ENCODE assay signal across 19 cellular contexts in genomic region chr4:41853973-41854372, GRCh38.
DNase-seq lines count a peak whose midpoint lies in the region; ATAC-seq, FAIRE-seq and TF ChIP-seq lines count a peak whose summit lies in the region.
"Had no signal": no experiment of that assay in that cellular context is flagged by ENCODE, and none has a peak within 500 bp of the region (broad histone marks: within the 10 kb centered on the region; RNA-seq: fewer than 3 reads in every experiment).

No MANE protein-coding gene starts in this region.

- H3K9ac ChIP-seq in HCT116 (ENCODE audit: low read length) (no peak overlapping the region), keratinocyte (ENCODE audit: control insufficient read depth, extremely low read depth, insufficient read depth, low read length) (no peak overlapping the region)
- H3K9ac ChIP-seq: BLaER1 had no signal

- H3K9me3 ChIP-seq in BE2C (no peaks in the 10 kb centered on the region), HCT116 (ENCODE audit: control insufficient read depth in 1 of 2, insufficient read depth in 1 of 2, low read depth in 1 of 2, low read length in 2 of 2) (no peaks in the 10 kb centered on the region), keratinocyte (ENCODE audit: control insufficient read depth, low read depth, low read length) (no peaks in the 10 kb centered on the region)
- H3K9me3 ChIP-seq: BLaER1, SJSA1 had no signal

- dilution Hi-C loops in keratinocyte (cut with MboI; ENCODE audit: extremely low pct_ligation_motif_present, low sequenced_read_pairs), result no loop called here

- peak; percentile 35 for TF ChIP-seq RAD21 in HCT116 (IDR thresholded peaks at IDR 0.05; ENCODE audit: low read depth)

- H3K27me3 ChIP-seq in BE2C (no peaks in the 10 kb centered on the region), HCT116 (ENCODE audit: insufficient read depth, low read length) (no peaks in the 10 kb centered on the region), keratinocyte (ENCODE audit: control insufficient read depth, extremely low read depth, insufficient read depth, low read length) (peaks cover 1% of the 10 kb centered on the region)
- H3K27me3 ChIP-seq: BLaER1, SJSA1 had no signal

- H3K79me2 ChIP-seq in HCT116 (ENCODE audit: insufficient read depth, low read length) (no peaks in the 10 kb centered on the region), keratinocyte (ENCODE audit: control insufficient read depth, insufficient read depth, low read length) (no peaks in the 10 kb centered on the region)

- no peak for TF ChIP-seq POLR2A in HCT116 (IDR thresholded peaks at IDR 0.05; ENCODE audit: borderline replicate concordance, extremely low read depth, insufficient read depth, insufficient read length)

- peaks cover 20 to 42% (median 29%) of the 10 kb centered on the region in 3 donors for H3K27me3 Mint-ChIP-seq in CD14-positive monocyte (ENCODE audit: low read depth in 3 of 3)

- CTCF ChIA-PET in HCT116 (lab: Charles Lee), result no interaction called here

- no peak overlapping the region for H3K4me3 ChIP-seq in BE2C (ENCODE audit: low read depth, low read length)
- H3K4me3 ChIP-seq in HCT116 (replicated peaks in 1 of 2; ENCODE audit: low read depth in 1 of 2, low read length in 2 of 2), result no peak overlapping the region
- H3K4me3 ChIP-seq in keratinocyte (ENCODE audit: control insufficient read depth in 2 of 3, extremely low read depth in 1 of 3, insufficient read depth in 2 of 3, low read depth in 1 of 3, low read length in 3 of 3), result no peak overlapping the region
- H3K4me3 ChIP-seq: BLaER1, SJSA1 had no signal

- POLR2A ChIA-PET in HCT116 (lab: Charles Lee), result no interaction called here

- H3K4me3 Mint-ChIP-seq in CD14-positive monocyte, result peak overlapping the region in 1 of 2 donors; percentile 29
- H3K4me3 Mint-ChIP-seq: activated CD4-positive, alpha-beta T cell treated with anti-CD3 and anti-CD28 coated beads, Interleukin-2, amount 10 ng/mL, durations not matched to agents 7 days and 5 days; activated naive CD8-positive, alpha-beta T cell had no signal

- H4K20me1 ChIP-seq in HCT116 (ENCODE audit: insufficient read depth), result no peaks in the 10 kb centered on the region
- H4K20me1 ChIP-seq in keratinocyte (ENCODE audit: control insufficient read depth, extremely low read depth, insufficient read depth, low read length), result no peaks in the 10 kb centered on the region
- H4K20me1 ChIP-seq: BLaER1 had no signal

- no peaks in the 10 kb centered on the region for H3K4me1 Mint-ChIP-seq in CD14-positive monocyte
- H3K4me1 Mint-ChIP-seq: activated CD4-positive, alpha-beta T cell treated with anti-CD3 and anti-CD28 coated beads, Interleukin-2, amount 10 ng/mL, durations not matched to agents 7 days and 5 days had no signal

- peaks cover 29% of the 10 kb centered on the region for H3K4me1 ChIP-seq in BE2C
- no peaks in the 10 kb centered on the region for H3K4me1 ChIP-seq in HCT116 (ENCODE audit: control insufficient read depth in 1 of 2, insufficient read depth in 2 of 2, low read length in 2 of 2)
- no peaks in the 10 kb centered on the region for H3K4me1 ChIP-seq in keratinocyte (ENCODE audit: control insufficient read depth, extremely low read depth, insufficient read depth, low read length)
- H3K4me1 ChIP-seq: BLaER1, SJSA1 had no signal

- H3K27ac ChIP-seq in HCT116 (ENCODE audit: low read depth, low read length) (no peak overlapping the region), VCaP (no peak overlapping the region), keratinocyte (ENCODE audit: control insufficient read depth, insufficient read depth, low read length) (no peak overlapping the region)
- H3K27ac ChIP-seq: BLaER1, SJSA1 had no signal

- H3K4me2 ChIP-seq in HCT116 (ENCODE audit: low read length) (no peak overlapping the region), keratinocyte (ENCODE audit: control insufficient read depth, extremely low read depth, insufficient read depth, low read depth, low read length) (no peak overlapping the region)
- H3K4me2 ChIP-seq: BLaER1 had no signal

- H3K36me3 Mint-ChIP-seq in CD14-positive monocyte, result no peaks in the 10 kb centered on the region
- H3K36me3 Mint-ChIP-seq: activated naive CD8-positive, alpha-beta T cell had no signal

- FAIRE-seq in keratinocyte (lab: Jason Lieb, UNC) (no peak), HTR-8/SVneo (lab: Jason Lieb, UNC) (no peak)

- H3K9me3 Mint-ChIP-seq in CD14-positive monocyte, result peaks cover 0 to 1% (median 0%) of the 10 kb centered on the region in 7 donors
- H3K9me3 Mint-ChIP-seq: activated CD4-positive, alpha-beta T cell treated with anti-CD3 and anti-CD28 coated beads, Interleukin-2, amount 10 ng/mL, durations not matched to agents 7 days and 5 days had no signal

- H2AFZ ChIP-seq in HCT116 (ENCODE audit: low read depth, low read length, poor library complexity, severe bottlenecking), result no peak overlapping the region
- no peak overlapping the region for H2AFZ ChIP-seq in keratinocyte (ENCODE audit: control insufficient read depth, low read length)

- intact Hi-C loops in HCT116 (cut with micrococcal nuclease), result no loop called here
- intact Hi-C loops in CD14-positive monocyte (cut with micrococcal nuclease), result no loop called here

- H3K27ac Mint-ChIP-seq in CD14-positive monocyte, result no peak overlapping the region
- H3K27ac Mint-ChIP-seq: activated CD4-positive, alpha-beta T cell treated with anti-CD3 and anti-CD28 coated beads, Interleukin-2, amount 10 ng/mL, durations not matched to agents 7 days and 5 days; activated naive CD8-positive, alpha-beta T cell had no signal

- no TSS peak for BruUV-seq in HCT116 (replicated peaks; lab: Mats Ljungman, UMichigan)

- no peak for DNase-seq in BE2C
- no peak for DNase-seq in HCT116 (ENCODE audit: low read depth, low spot score)
- DNase-seq in keratinocyte (ENCODE audit: low read depth, low spot score), result no peak
- no peak for DNase-seq in CD14-positive monocyte (ENCODE audit: low spot score)
- DNase-seq in activated naive CD4-positive, alpha-beta T cell treated with anti-CD3 and anti-CD28 coated beads, Interleukin-2, amount 50 U/mL, for 16 hours, result no peak
- no peak for DNase-seq in HTR-8/SVneo (ENCODE audit: insufficient read length, low spot score)
- DNase-seq: activated CD4-positive, alpha-beta T cell treated with anti-CD3 and anti-CD28 coated beads, Interleukin-2, amount 10 ng/mL, durations not matched to agents 7 days and 5 days; activated T-cell treated with anti-CD3 and anti-CD28 coated beads for 4 hours; effector CD4-positive, alpha-beta T cell; foreskin melanocyte; NCI-H1417; right cardiac atrium; stimulated activated CD4-positive, alpha-beta T cell treated with anti-CD3 and anti-CD28 coated beads, Interleukin-1b, Interleukin-23, amount 100 ng/mL, for 48 hours; substantia nigra had no signal

- no peak; the same call in 1 of the 2 replicates for ATAC-seq in HCT116
- ATAC-seq in HG03565 (IDR thresholded peaks at IDR 0.05; ENCODE audit: unreplicated experiment), result no peak
- ATAC-seq: right cardiac atrium had no signal

- no peaks in the 10 kb centered on the region for H3K36me3 ChIP-seq in BE2C
- no peaks in the 10 kb centered on the region for H3K36me3 ChIP-seq in HCT116 (ENCODE audit: control insufficient read depth in 1 of 2, insufficient read depth in 2 of 2, low read length in 2 of 2)
- H3K36me3 ChIP-seq in keratinocyte (ENCODE audit: control insufficient read depth in 2 of 2, extremely low read depth in 1 of 2, insufficient read depth in 2 of 2, low read length in 2 of 2), result no peaks in the 10 kb centered on the region
- H3K36me3 ChIP-seq: BLaER1, SJSA1 had no signal

- no peaks in the 10 kb centered on the region for H3K9me1 ChIP-seq in keratinocyte (ENCODE audit: control insufficient read depth, extremely low read depth, insufficient read depth, low read length)

- H3K9me2 ChIP-seq in HCT116 (ENCODE audit: insufficient read depth), result no peaks in the 10 kb centered on the region

- peak; percentile 49 for TF ChIP-seq CTCF in BE2C (IDR thresholded peaks at IDR 0.05; ENCODE audit: low read depth, low read length)
- peak; percentile 29 to 61 (median 46); a peak in 5 of 6 replicates for TF ChIP-seq CTCF in HCT116 (IDR thresholded peaks at IDR 0.05 in 2 of 3, conservative IDR thresholded peaks at IDR 0.05 in 1 of 3; ENCODE audit: borderline replicate concordance in 1 of 3, insufficient read depth in 1 of 3, low read depth in 2 of 3, low read length in 2 of 3)
- peak; percentile 22; the same call in 1 of the 2 replicates for TF ChIP-seq CTCF in VCaP (conservative IDR thresholded peaks at IDR 0.05)
- TF ChIP-seq CTCF in keratinocyte (optimal IDR thresholded peaks at IDR 0.05 in 1 of 3, IDR thresholded peaks at IDR 0.05 in 1 of 3, conservative IDR thresholded peaks at IDR 0.05 in 1 of 3; ENCODE audit: extremely low read depth in 1 of 3, insufficient read depth in 2 of 3, low read length in 3 of 3), result peak in 2 of 3 experiments; percentile 6 to 11
- TF ChIP-seq CTCF in CD14-positive monocyte (IDR thresholded peaks at IDR 0.05), result no peak

- RAD21 ChIA-PET in HCT116 (lab: Charles Lee; ENCODE audit: low non-redundant PET in 1 of 2, low total read pairs in 2 of 2, uncharacterized antibody in 2 of 2, unreplicated experiment in 2 of 2), result interaction anchor here in 1 of 2 experiments (0.6 kb wide), 1 partner anchor 37 kb away, joined by 3 read pairs; no protein-coding TSS in a partner anchor

TF ChIP-seq in HCT116, 20 proteins besides CTCF, POLR2A, EP300 and RAD21:
- TF ChIP-seq ZFX (IDR thresholded peaks at IDR 0.05), result no peak
- TF ChIP-seq CEBPB (IDR thresholded peaks at IDR 0.05; ENCODE audit: low read depth), result no peak
- no peak for TF ChIP-seq SIN3A (IDR thresholded peaks at IDR 0.05; ENCODE audit: low read depth)
- no peak for TF ChIP-seq JUND (IDR thresholded peaks at IDR 0.05)
- TF ChIP-seq TCF7L2 (IDR thresholded peaks at IDR 0.05; ENCODE audit: borderline replicate concordance, extremely low read depth, insufficient read depth, insufficient read length), result no peak
